1 cellular context compared by ENCODE assay signal in the genomic region with DNA sequence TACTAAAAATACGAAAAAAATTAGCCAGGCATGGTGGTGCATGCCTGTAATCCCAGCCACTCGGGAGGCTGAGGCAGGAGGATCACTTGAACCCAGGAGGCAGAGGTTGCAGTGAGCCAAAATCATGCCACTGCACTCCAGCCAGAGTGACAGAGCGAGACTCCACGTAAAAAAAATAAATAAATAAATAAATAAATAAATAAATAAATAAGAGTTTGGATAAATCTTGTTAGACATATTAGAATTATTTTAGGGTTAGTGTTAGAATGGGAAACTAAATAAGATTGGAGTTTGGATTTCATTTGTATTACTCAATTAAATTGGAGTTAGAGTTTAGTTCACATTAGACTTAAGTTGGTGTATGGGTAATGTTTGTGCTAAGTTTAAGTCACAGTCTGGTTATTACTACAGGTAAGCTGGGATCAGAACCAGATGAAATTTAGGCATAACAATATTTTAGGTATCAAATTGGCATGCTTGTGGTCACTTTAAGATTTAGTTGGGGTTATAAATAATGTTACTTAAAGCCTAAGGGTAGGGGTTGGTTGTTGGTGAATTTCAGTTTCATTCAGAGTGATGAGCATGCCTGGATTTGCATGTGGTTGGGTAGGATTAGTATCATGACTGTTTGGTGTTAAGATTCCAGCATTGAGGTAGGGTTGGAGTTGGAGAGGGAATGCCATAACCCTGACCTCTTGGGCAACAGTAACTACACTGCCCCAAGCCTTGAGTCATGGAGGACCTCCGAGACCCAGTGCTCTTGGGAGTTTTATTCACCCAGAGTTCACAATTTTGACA.
TF ChIP-seq lines count a peak whose summit lies in the region.

No MANE protein-coding gene starts in this region.

TF ChIP-seq in A549, 52 proteins besides CTCF, POLR2A, EP300 and RAD21:
- TF ChIP-seq ELK1 (IDR thresholded peaks at IDR 0.05; ENCODE audit: low read depth, low read length) (no peak), ZC3H11A (IDR thresholded peaks at IDR 0.05) (peak; percentile 84), MYC (IDR thresholded peaks at IDR 0.05; ENCODE audit: borderline replicate concordance, low read length) (no peak), TFCP2L1 (CRISPR knock-in tag; IDR thresholded peaks at IDR 0.05) (no peak), RNF2 (IDR thresholded peaks at IDR 0.05; ENCODE audit: borderline replicate concordance, low read depth) (no peak), RCOR1 (IDR thresholded peaks at IDR 0.05; ENCODE audit: low read depth, low read length) (no peak), ZFP36 (IDR thresholded peaks at IDR 0.05; ENCODE audit: borderline replicate concordance, partially characterized antibody) (no peak)
- TF ChIP-seq, protein P1, sequence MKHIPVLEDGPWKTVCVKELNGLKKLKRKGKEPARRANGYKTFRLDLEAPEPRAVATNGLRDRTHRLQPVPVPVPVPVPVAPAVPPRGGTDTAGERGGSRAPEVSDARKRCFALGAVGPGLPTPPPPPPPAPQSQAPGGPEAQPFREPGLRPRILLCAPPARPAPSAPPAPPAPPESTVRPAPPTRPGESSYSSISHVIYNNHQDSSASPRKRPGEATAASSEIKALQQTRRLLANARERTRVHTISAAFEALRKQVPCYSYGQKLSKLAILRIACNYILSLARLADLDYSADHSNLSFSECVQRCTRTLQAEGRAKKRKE (CRISPR knock-in tag; IDR thresholded peaks at IDR 0.05; ENCODE audit: low read depth) = no peak
